In the genomic region with DNA sequence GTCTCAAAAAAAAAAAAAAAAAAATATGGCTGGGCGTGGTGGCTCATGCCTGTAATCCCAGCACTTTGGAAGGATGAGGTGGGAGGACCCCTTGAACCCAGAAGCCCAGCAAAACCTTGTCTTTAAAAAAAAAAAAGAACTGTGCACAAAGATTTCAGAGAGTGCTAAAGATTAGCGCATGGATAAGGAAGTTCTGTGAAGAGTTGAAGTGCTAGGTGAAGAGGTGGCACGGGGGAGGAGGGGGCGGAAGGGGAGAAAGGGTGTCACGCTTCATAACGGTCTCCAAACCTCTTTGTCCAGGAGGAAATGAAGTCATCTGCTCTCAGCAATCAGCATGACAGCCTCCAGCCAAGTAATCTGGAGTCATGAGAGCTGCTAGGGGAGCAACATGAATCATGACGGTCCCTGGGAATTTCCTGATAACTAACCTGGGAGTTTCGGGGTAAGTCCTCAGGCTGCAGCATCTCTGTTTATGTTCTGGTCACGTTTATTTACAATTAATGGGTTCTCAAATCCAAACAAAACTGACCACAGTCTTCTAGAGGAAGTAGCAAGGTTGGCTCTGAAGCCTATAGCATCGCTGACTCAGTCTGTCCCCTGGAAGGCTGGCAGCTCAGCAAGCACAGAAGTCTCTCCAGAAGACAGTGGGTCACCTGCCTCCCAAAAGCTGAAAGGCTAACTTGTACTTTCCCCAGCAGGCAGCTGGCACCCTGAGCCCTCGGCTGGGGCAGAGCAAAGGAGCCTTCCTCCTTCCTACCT, we compare ENCODE assay signal across 9 cellular contexts. TPM values are rescaled to one million over a fixed set of nuclear protein-coding genes. Genes with fewer than 3 reads are reported as not detected.
DNase-seq lines count a peak whose midpoint lies in the region; ATAC-seq and TF ChIP-seq lines count a peak whose summit lies in the region.
"Had no signal": no experiment of that assay in that cellular context is flagged by ENCODE, and none has a peak within 500 bp of the region (broad histone marks: within the 10 kb centered on the region; RNA-seq: fewer than 3 reads in every experiment).

No MANE protein-coding gene starts in this region.

- H3K27ac ChIP-seq in CD8-positive, alpha-beta memory T cell (ENCODE audit: low read depth, low read length) = peak overlapping the region; percentile 19

- H3K27me3 ChIP-seq in CD8-positive, alpha-beta memory T cell (ENCODE audit: insufficient read depth, low read length, poor library complexity, severe bottlenecking) = peaks cover 25% of the 10 kb centered on the region
- peaks cover 26% of the 10 kb centered on the region for H3K27me3 ChIP-seq in NT2/D1 (ENCODE audit: insufficient read depth, insufficient read length)

- H3K9me3 Mint-ChIP-seq in CD8-positive, alpha-beta memory T cell = no peaks in the 10 kb centered on the region
- H3K9me3 Mint-ChIP-seq in activated T-cell treated with anti-CD3 and anti-CD28 coated beads, Interleukin-2, amount 50 U/mL, for 4 hours = no peaks in the 10 kb centered on the region
- H3K9me3 Mint-ChIP-seq in glutamatergic neuron (ENCODE audit: unreplicated experiment) = peaks cover 5% of the 10 kb centered on the region
- H3K9me3 Mint-ChIP-seq: IgD-negative memory B cell had no signal

- POLR2A ChIA-PET in CD8-positive, alpha-beta memory T cell (lab: Charles Lee) = no interaction called here

- H3K4me3 ChIP-seq in CD8-positive, alpha-beta memory T cell (ENCODE audit: low read length) = no peak overlapping the region
- H3K4me3 ChIP-seq in NT2/D1 (ENCODE audit: insufficient read length, low read depth) = no peak overlapping the region

- peaks cover 44 to 79% of the 10 kb centered on the region in 2 donors for H3K27me3 Mint-ChIP-seq in CD8-positive, alpha-beta memory T cell
- peaks cover 38% of the 10 kb centered on the region for H3K27me3 Mint-ChIP-seq in activated T-cell treated with anti-CD3 and anti-CD28 coated beads, Interleukin-2, amount 50 U/mL, for 4 hours (ENCODE audit: low read depth)
- H3K27me3 Mint-ChIP-seq in glutamatergic neuron (ENCODE audit: unreplicated experiment) = peaks cover 22% of the 10 kb centered on the region

- no peaks in the 10 kb centered on the region for H3K9me3 ChIP-seq in CD8-positive, alpha-beta memory T cell (ENCODE audit: low read length)
- no peaks in the 10 kb centered on the region for H3K9me3 ChIP-seq in NT2/D1 (ENCODE audit: insufficient read depth, low read length)

- H3K4me3 Mint-ChIP-seq in CD8-positive, alpha-beta memory T cell = peak overlapping the region; percentile 34 to 84 (median 57)
- peak overlapping the region; percentile 49 for H3K4me3 Mint-ChIP-seq in activated T-cell treated with anti-CD3 and anti-CD28 coated beads, Interleukin-2, amount 50 U/mL, for 4 hours
- no peak overlapping the region for H3K4me3 Mint-ChIP-seq in glutamatergic neuron (ENCODE audit: unreplicated experiment)

- peak overlapping the region; percentile 36 for H3K9ac ChIP-seq in NT2/D1 (ENCODE audit: insufficient read length, low read depth)

- ATAC-seq in GM21786 (IDR thresholded peaks at IDR 0.05; ENCODE audit: unreplicated experiment) = peak; percentile 52
- ATAC-seq in activated T-cell treated with anti-CD3 and anti-CD28 coated beads, Interleukin-2, amount 50 U/mL, for 4 hours = peak; percentile 58 to 74

- H3K4me1 Mint-ChIP-seq in CD8-positive, alpha-beta memory T cell = peaks cover 25 to 35% (median 30%) of the 10 kb centered on the region in 3 donors
- H3K4me1 Mint-ChIP-seq in activated T-cell treated with anti-CD3 and anti-CD28 coated beads, Interleukin-2, amount 50 U/mL, for 4 hours (ENCODE audit: low read depth) = peaks cover 39% of the 10 kb centered on the region
- H3K4me1 Mint-ChIP-seq in glutamatergic neuron (ENCODE audit: low read depth, unreplicated experiment) = peaks cover 13% of the 10 kb centered on the region

- H3K36me3 ChIP-seq in CD8-positive, alpha-beta memory T cell (ENCODE audit: insufficient read depth, low read length) = no peaks in the 10 kb centered on the region
- H3K36me3 ChIP-seq in NT2/D1 (ENCODE audit: insufficient read depth, insufficient read length, low read length) = peaks cover 14% of the 10 kb centered on the region

- peak overlapping the region in 2 of 8 donors; percentile 0 to 22 for H3K27ac Mint-ChIP-seq in CD8-positive, alpha-beta memory T cell
- H3K27ac Mint-ChIP-seq in glutamatergic neuron (ENCODE audit: unreplicated experiment) = no peak overlapping the region

- peak in 3 of 5 donors; percentile 27 to 36 (median 32) for DNase-seq in CD8-positive, alpha-beta memory T cell
- no peak for DNase-seq in NT2/D1 (ENCODE audit: low read depth, low spot score)
- DNase-seq in activated T-cell treated with anti-CD3 and anti-CD28 coated beads, Interleukin-2, amount 50 U/mL, for 4 hours = peak; percentile 69
- peak; percentile 85 for DNase-seq in glomerular endothelial cell (ENCODE audit: extremely low read depth, low read depth, low spot score)
- peak; percentile 55 for DNase-seq in stimulated activated CD4-positive, alpha-beta T cell treated with anti-CD3 and anti-CD28 coated beads, Interleukin-1b, Interleukin-23, amount 100 ng/mL, for 48 hours
- DNase-seq in glutamatergic neuron = no peak
- DNase-seq in HT-29 (ENCODE audit: low spot score) = no peak

- TF ChIP-seq CTCF in glutamatergic neuron (IDR thresholded peaks at IDR 0.05; ENCODE audit: partially characterized antibody, unreplicated experiment) = no peak

- peaks cover 34% of the 10 kb centered on the region for H3K4me1 ChIP-seq in CD8-positive, alpha-beta memory T cell (ENCODE audit: insufficient read depth, low read length)
- H3K4me1 ChIP-seq in NT2/D1 (ENCODE audit: insufficient read depth, insufficient read length) = peaks cover 14% of the 10 kb centered on the region

- H3K36me3 Mint-ChIP-seq in CD8-positive, alpha-beta memory T cell = peaks cover 0 to 3% (median 2%) of the 10 kb centered on the region in 3 donors
- no peaks in the 10 kb centered on the region for H3K36me3 Mint-ChIP-seq in activated T-cell treated with anti-CD3 and anti-CD28 coated beads, Interleukin-2, amount 50 U/mL, for 4 hours (ENCODE audit: insufficient read depth)
- H3K36me3 Mint-ChIP-seq in glutamatergic neuron (ENCODE audit: unreplicated experiment) = no peaks in the 10 kb centered on the region
- H3K36me3 Mint-ChIP-seq: IgD-negative memory B cell had no signal

- CTCF ChIA-PET in CD8-positive, alpha-beta memory T cell (lab: Charles Lee) = interaction anchor here (2.9 kb wide), 1 partner anchor 31 kb away, joined by 12 read pairs; no protein-coding TSS in a partner anchor

RNA-seq across cellular contexts. Expression of a gene that starts 1.9 kb away (rescaled TPM):
- 1 to 10 TPM; 1.2 to 1.6 TPM for total RNA-seq in CD8-positive, alpha-beta memory T cell
- not detected for polyA plus RNA-seq in CD8-positive, alpha-beta memory T cell
- 1 to 10 TPM in 1 of 3 donors, under 1 TPM in 2; 0.82 to 1.1 (median 0.84) TPM for total RNA-seq in activated T-cell treated with anti-CD3 and anti-CD28 coated beads, Interleukin-2, amount 50 U/mL, for 4 hours
- total RNA-seq in glomerular endothelial cell (137 and 470 TPM in 2 replicates), glutamatergic neuron (ENCODE audit: unreplicated experiment) (0.59 TPM)
- total RNA-seq in HT-29 (2014; rRNA removed; shearing (Covaris generic)) = 0.15 and 0.21 TPM in 2 replicates
- polyA plus RNA-seq: IgD-negative memory B cell had no signal

RNA-seq across cellular contexts. Expression of a gene that starts 34.7 kb away (rescaled TPM):
- 10 to 100 TPM; 17.3 to 17.5 TPM for total RNA-seq in CD8-positive, alpha-beta memory T cell
- 8.1 TPM for polyA plus RNA-seq in CD8-positive, alpha-beta memory T cell
- 10 to 100 TPM; 14.5 to 20.7 (median 16.6) TPM for total RNA-seq in activated T-cell treated with anti-CD3 and anti-CD28 coated beads, Interleukin-2, amount 50 U/mL, for 4 hours
- 24.5 and 28.8 TPM in 2 replicates for total RNA-seq in glomerular endothelial cell
- total RNA-seq in glutamatergic neuron (ENCODE audit: unreplicated experiment) = 25.9 TPM
- total RNA-seq in HT-29 (2014; rRNA removed; shearing (Covaris generic)) = 44.2 and 48.3 TPM in 2 replicates

Comparison
In these comparisons a context has a peak if more than half of its experiments do, and no peak if none do; other contexts are left out.
1. DNase-seq: peak in CD8-positive, alpha-beta memory T cell (3 of 5), activated T-cell treated with anti-CD3 and anti-CD28 coated beads, Interleukin-2, amount 50 U/mL, for 4 hours (single experiment), glomerular endothelial cell (single experiment) and stimulated activated CD4-positive, alpha-beta T cell treated with anti-CD3 and anti-CD28 coated beads, Interleukin-1b, Interleukin-23, amount 100 ng/mL, for 48 hours (single experiment); none in NT2/D1 (single experiment), glutamatergic neuron (single experiment) and HT-29 (single experiment).
2. RNA of a gene that starts 1.9 kb away (total RNA-seq): 137 to 470 TPM in glomerular endothelial cell; 1.2 to 1.6 TPM in CD8-positive, alpha-beta memory T cell, 0.82 to 1.1 TPM in activated T-cell treated with anti-CD3 and anti-CD28 coated beads, Interleukin-2, amount 50 U/mL, for 4 hours, 0.59 TPM in glutamatergic neuron (single experiment) and 0.15 to 0.21 TPM in HT-29; every median in the first group is over 10 times any median in the second.